ENCODE assay signal across 1 cellular context in the genomic region with DNA sequence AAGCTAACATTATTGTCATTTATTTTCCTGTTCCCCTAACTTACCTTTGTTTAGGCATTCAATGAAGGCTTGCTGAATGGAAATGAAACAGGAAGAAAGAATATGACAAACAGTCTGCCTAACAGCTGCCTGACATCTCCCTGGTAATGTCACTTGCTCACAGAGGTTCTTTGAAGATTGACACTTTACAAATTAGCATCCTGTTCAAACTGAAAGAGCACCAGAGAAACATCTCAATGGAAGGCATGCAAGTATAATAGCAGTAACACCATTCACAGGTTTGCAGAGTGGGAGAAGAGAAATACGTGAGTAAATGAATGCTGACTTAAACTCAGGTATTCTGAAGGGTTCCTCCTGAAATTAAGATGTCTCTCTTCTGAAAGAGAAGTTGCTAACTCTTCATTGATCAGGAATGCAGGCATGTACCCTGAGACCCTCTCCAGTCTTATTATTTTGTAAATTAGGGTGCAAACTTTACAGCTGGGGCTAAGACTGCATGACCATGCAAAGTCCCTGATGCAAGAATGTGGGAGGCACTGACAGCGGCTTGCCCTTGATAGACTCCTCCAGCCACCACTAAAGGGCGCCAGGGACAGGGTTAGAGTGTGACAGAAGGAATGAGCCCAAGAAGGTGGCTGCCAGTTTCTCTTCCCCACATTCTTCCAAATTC.
TF ChIP-seq lines count a peak whose summit lies in the region.

No MANE protein-coding gene starts in this region.

TF ChIP-seq in GM12878, 131 proteins besides CTCF, POLR2A, EP300 and RAD21 (continued from another document):
- TF ChIP-seq, protein P1, sequence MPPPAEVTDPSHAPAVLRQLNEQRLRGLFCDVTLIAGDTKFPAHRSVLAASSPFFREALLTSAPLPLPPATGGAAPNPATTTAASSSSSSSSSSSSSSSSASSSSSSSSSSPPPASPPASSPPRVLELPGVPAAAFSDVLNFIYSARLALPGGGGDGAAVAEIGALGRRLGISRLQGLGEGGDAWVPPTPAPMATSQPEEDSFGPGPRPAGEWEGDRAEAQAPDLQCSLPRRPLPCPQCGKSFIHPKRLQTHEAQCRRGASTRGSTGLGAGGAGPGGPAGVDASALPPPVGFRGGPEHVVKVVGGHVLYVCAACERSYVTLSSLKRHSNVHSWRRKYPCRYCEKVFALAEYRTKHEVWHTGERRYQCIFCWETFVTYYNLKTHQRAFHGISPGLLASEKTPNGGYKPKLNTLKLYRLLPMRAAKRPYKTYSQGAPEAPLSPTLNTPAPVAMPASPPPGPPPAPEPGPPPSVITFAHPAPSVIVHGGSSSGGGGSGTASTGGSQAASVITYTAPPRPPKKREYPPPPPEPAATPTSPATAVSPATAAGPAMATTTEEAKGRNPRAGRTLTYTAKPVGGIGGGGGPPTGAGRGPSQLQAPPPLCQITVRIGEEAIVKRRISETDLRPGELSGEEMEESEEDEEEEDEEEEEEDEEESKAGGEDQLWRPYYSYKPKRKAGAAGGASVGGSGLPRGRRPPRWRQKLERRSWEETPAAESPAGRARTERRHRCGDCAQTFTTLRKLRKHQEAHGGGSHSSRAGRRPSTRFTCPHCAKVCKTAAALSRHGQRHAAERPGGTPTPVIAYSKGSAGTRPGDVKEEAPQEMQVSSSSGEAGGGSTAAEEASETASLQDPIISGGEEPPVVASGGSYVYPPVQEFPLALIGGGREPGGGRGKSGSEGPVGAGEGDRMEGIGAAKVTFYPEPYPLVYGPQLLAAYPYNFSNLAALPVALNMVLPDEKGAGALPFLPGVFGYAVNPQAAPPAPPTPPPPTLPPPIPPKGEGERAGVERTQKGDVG (CRISPR knock-in tag; IDR thresholded peaks at IDR 0.05): no peak
- TF ChIP-seq ZBTB33 (IDR thresholded peaks at IDR 0.05): no peak
- TF ChIP-seq ETV6 (conservative IDR thresholded peaks at IDR 0.05 in 1 of 2, IDR thresholded peaks at IDR 0.05 in 1 of 2; ENCODE audit: borderline replicate concordance in 1 of 2, low read depth in 1 of 2): peak in 1 of 2 experiments; percentile 22; a peak in 1 of 4 replicates
- TF ChIP-seq BACH1 (IDR thresholded peaks at IDR 0.05; ENCODE audit: borderline replicate concordance): no peak
- TF ChIP-seq IRF4 (IDR thresholded peaks at IDR 0.05; ENCODE audit: low read depth, low read length): no peak
